14 cellular contexts compared by ENCODE assay signal in the genomic region with DNA sequence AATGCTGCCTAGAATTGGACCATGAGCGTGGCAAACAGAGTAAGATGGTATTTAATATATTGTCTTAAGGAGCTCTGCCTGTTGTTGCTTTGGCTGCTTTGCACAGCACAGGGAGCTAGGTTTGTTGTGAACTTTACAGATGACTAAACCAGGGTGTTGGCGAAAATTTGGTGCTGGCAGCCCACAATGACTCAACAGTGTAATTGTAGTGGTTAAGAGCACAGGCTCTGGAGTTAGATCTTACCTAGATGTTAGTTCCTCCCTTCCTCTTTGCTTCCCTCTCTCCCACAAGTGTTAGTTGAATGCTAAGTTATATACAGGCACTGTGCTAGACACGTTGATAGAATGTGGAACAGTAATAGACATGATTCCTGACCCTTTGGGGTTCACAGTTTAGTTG.
DNase-seq lines count a peak whose midpoint lies in the region; ATAC-seq and TF ChIP-seq lines count a peak whose summit lies in the region.
"Had no signal": no experiment of that assay in that cellular context is flagged by ENCODE, and none has a peak within 500 bp of the region (broad histone marks: within the 10 kb centered on the region; RNA-seq: fewer than 3 reads in every experiment).

No MANE protein-coding gene starts in this region.

- H3K4me3 Mint-ChIP-seq in activated CD4-positive, alpha-beta T cell treated with anti-CD3 and anti-CD28 coated beads, Interleukin-2, amount 10 ng/mL, durations not matched to agents 7 days and 5 days: no peak overlapping the region
- H3K4me3 Mint-ChIP-seq: T-helper 1 cell treated with Interleukin-12 subunit alpha and Interleukin-12 subunit beta and Interleukin-4 antibody, amounts not matched to agents 30 μg/mL and 1 μg/mL, for 36 hours had no signal

- no peak overlapping the region for H3K27ac ChIP-seq in foreskin keratinocyte
- H3K27ac ChIP-seq: vagina had no signal

- TF ChIP-seq CTCF in foreskin keratinocyte (conservative IDR thresholded peaks at IDR 0.05): no peak

- H3K27me3 Mint-ChIP-seq in activated CD4-positive, alpha-beta T cell treated with anti-CD3 and anti-CD28 coated beads, Interleukin-2, amount 10 ng/mL, durations not matched to agents 7 days and 5 days: no peaks in the 10 kb centered on the region

- CTCF ChIA-PET in activated CD4-positive, alpha-beta T cell treated with anti-CD3 and anti-CD28 coated beads, Interleukin-2, amount 10 ng/mL, durations not matched to agents 7 days and 5 days (lab: Charles Lee): no interaction called here

- H3K4me1 ChIP-seq in foreskin keratinocyte: no peaks in the 10 kb centered on the region
- H3K4me1 ChIP-seq: vagina had no signal

- no peaks in the 10 kb centered on the region for H3K36me3 Mint-ChIP-seq in activated CD4-positive, alpha-beta T cell treated with anti-CD3 and anti-CD28 coated beads, Interleukin-2, amount 10 ng/mL, durations not matched to agents 7 days and 5 days (ENCODE audit: low read depth)

- no peaks in the 10 kb centered on the region for H3K27me3 ChIP-seq in foreskin keratinocyte
- H3K27me3 ChIP-seq: vagina had no signal

- POLR2A ChIA-PET in activated CD4-positive, alpha-beta T cell treated with anti-CD3 and anti-CD28 coated beads, Interleukin-2, amount 10 ng/mL, durations not matched to agents 7 days and 5 days (lab: Charles Lee): interaction anchor here (0.7 kb wide), 1 partner anchor 795 kb away, joined by 4 read pairs; no protein-coding TSS in a partner anchor

- DNase-seq in activated CD4-positive, alpha-beta T cell treated with anti-CD3 and anti-CD28 coated beads, Interleukin-2, amount 10 ng/mL, durations not matched to agents 7 days and 5 days: peak; percentile 5
- DNase-seq in activated CD4-positive, alpha-beta T cell treated with anti-CD3 and anti-CD28 coated beads for 4 hours: no peak
- peak; percentile 2 for DNase-seq in RKO (ENCODE audit: low spot score)
- DNase-seq in foreskin keratinocyte: peak in 1 of 2 donors; percentile 0
- no peak for DNase-seq in NCI-H187 (lab: John Stamatoyannopoulos, UW)
- DNase-seq in NCI-H446 treated with DMSO at 0.1 percent for 48 hours (lab: John Stamatoyannopoulos, UW): no peak
- no peak for DNase-seq in hepatic stellate cell (ENCODE audit: low spot score)
- DNase-seq: DMS 273 treated with DMSO at 0.1 percent for 48 hours; NCI-H2081 treated with DMSO at 0.1 percent for 48 hours; stimulated activated CD8-positive, alpha-beta memory T cell treated with anti-CD3 and anti-CD28 coated beads, Interleukin-4, amount 100 ng/mL, for 48 hours had no signal

- peak overlapping the region; percentile 25 for H3K27ac Mint-ChIP-seq in activated CD4-positive, alpha-beta T cell treated with anti-CD3 and anti-CD28 coated beads, Interleukin-2, amount 10 ng/mL, durations not matched to agents 7 days and 5 days
- H3K27ac Mint-ChIP-seq: T-helper 1 cell treated with Interleukin-12 subunit alpha and Interleukin-12 subunit beta and Interleukin-4 antibody, amounts not matched to agents 30 μg/mL and 1 μg/mL, for 36 hours had no signal

- H3K9me3 Mint-ChIP-seq in activated CD4-positive, alpha-beta T cell treated with anti-CD3 and anti-CD28 coated beads, Interleukin-2, amount 10 ng/mL, durations not matched to agents 7 days and 5 days: no peaks in the 10 kb centered on the region
- H3K9me3 Mint-ChIP-seq: T-helper 1 cell treated with Interleukin-12 subunit alpha and Interleukin-12 subunit beta and Interleukin-4 antibody, amounts not matched to agents 30 μg/mL and 1 μg/mL, for 36 hours had no signal

- ATAC-seq in HG02870 (IDR thresholded peaks at IDR 0.05; ENCODE audit: unreplicated experiment): peak; percentile 97
- ATAC-seq in foreskin keratinocyte: peak; percentile 61
- ATAC-seq: K562 had no signal

- peaks cover 2% of the 10 kb centered on the region for H3K4me1 Mint-ChIP-seq in activated CD4-positive, alpha-beta T cell treated with anti-CD3 and anti-CD28 coated beads, Interleukin-2, amount 10 ng/mL, durations not matched to agents 7 days and 5 days

Comparison
In these comparisons a context has a peak if more than half of its experiments do, and no peak if none do; other contexts are left out.
1. DNase-seq: peak in activated CD4-positive, alpha-beta T cell treated with anti-CD3 and anti-CD28 coated beads, Interleukin-2, amount 10 ng/mL, durations not matched to agents 7 days and 5 days (single experiment) and RKO (single experiment); none in activated CD4-positive, alpha-beta T cell treated with anti-CD3 and anti-CD28 coated beads for 4 hours (0 of 2), NCI-H187 (0 of 2), NCI-H446 treated with DMSO at 0.1 percent for 48 hours (single experiment) and hepatic stellate cell (single experiment).